In the genomic region with DNA sequence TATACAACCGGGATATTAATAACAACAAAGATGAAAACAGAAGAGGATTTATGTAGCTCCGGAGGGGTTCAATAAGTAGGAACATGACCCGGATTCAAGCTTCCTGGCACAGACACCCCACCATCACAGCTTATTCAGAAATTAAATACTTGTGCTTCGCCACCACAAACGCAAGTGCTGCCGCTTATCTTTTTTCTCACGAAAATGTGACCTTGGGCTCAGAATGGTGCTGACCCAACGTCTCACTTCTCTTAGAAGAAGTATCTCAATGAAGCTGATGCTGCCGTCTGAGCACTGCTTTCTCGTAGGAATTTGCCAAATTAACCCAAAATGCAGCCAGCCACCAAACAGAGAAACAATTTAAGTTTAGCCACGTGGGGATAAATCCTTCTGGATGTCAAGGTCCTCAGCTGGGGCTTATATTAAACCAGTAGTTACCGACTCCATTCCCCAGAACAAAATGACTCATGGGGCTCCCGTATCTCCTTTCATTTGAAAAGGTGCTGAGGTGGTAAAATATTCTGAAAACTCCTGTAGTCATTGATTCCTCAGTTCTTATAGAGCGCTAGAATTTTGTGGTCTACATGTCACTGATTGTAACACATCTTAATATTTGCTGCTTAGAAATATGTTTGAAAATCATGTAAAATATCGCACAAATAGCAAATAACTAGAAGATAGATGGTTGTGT, we compare ENCODE assay signal across 23 cellular contexts.
DNase-seq lines count a peak whose midpoint lies in the region; ATAC-seq and TF ChIP-seq lines count a peak whose summit lies in the region.
"Had no signal": no experiment of that assay in that cellular context is flagged by ENCODE, and none has a peak within 500 bp of the region (broad histone marks: within the 10 kb centered on the region; RNA-seq: fewer than 3 reads in every experiment).

No MANE protein-coding gene starts in this region.

- no peak overlapping the region for H4K91ac ChIP-seq in IMR-90 (ENCODE audit: insufficient read depth, low read depth, low read length)

- H3K4me1 ChIP-seq in IMR-90 (ENCODE audit: control insufficient read depth, insufficient read depth, low read length) = no peaks in the 10 kb centered on the region
- no peaks in the 10 kb centered on the region for H3K4me1 ChIP-seq in body of pancreas
- H3K4me1 ChIP-seq: BLaER1 had no signal

- peak overlapping the region; percentile 34 for H2AK9ac ChIP-seq in IMR-90 (replicated peaks; ENCODE audit: low read depth, low read length, poor library complexity)

- H3K27ac Mint-ChIP-seq in stimulated activated memory B cell treated with anti-CD40 and anti-IgM and Interleukin-4, amounts not matched to agents 10 μg/mL and 1 μg/mL and 100 μg/mL, for 72 hours = no peak overlapping the region
- H3K27ac Mint-ChIP-seq: CD14-positive monocyte; CD4-positive, alpha-beta memory T cell; CD4-positive, CD25-positive, alpha-beta regulatory T cell had no signal

- H2BK120ac ChIP-seq in IMR-90 (ENCODE audit: low read depth, low read length) = no peak overlapping the region

- no peak overlapping the region for H3K9ac ChIP-seq in IMR-90 (ENCODE audit: low read depth, low read length)
- H3K9ac ChIP-seq: BLaER1 had no signal

- H3K4me2 ChIP-seq in IMR-90 (ENCODE audit: low read depth, low read length) = no peak overlapping the region
- H3K4me2 ChIP-seq: BLaER1 had no signal

- H4K5ac ChIP-seq in IMR-90 (ENCODE audit: low read depth, low read length) = no peak overlapping the region

- no peak overlapping the region for H3K4me3 Mint-ChIP-seq in stimulated activated memory B cell treated with anti-CD40 and anti-IgM and Interleukin-4, amounts not matched to agents 10 μg/mL and 1 μg/mL and 100 μg/mL, for 72 hours
- H3K4me3 Mint-ChIP-seq: CD14-positive monocyte; CD4-positive, alpha-beta memory T cell; CD4-positive, CD25-positive, alpha-beta regulatory T cell; CD8-positive, alpha-beta memory T cell had no signal

- H3K18ac ChIP-seq in IMR-90 (ENCODE audit: low read depth, low read length) = no peak overlapping the region

- H2BK5ac ChIP-seq in IMR-90 (ENCODE audit: low read depth, low read length, poor library complexity, severe bottlenecking) = no peak overlapping the region

- no peak for ATAC-seq in IMR-90 (ENCODE audit: low read depth)
- ATAC-seq in body of pancreas = peak; percentile 70
- ATAC-seq in HG02885 (IDR thresholded peaks at IDR 0.05; ENCODE audit: poor library complexity, unreplicated experiment) = no peak
- ATAC-seq in stimulated activated memory B cell treated with anti-CD40 and anti-IgM and Interleukin-4, amounts not matched to agents 10 μg/mL and 1 μg/mL and 100 μg/mL, for 72 hours = no peak
- ATAC-seq: GM12878 had no signal

- no peak for TF ChIP-seq RAD21 in IMR-90 (IDR thresholded peaks at IDR 0.05; ENCODE audit: low read length)

- POLR2A ChIA-PET in IMR-90 (lab: Charles Lee; ENCODE audit: unreplicated experiment) = no interaction called here

- no peak overlapping the region for H2BK15ac ChIP-seq in IMR-90 (ENCODE audit: low read depth, low read length)

- CTCF ChIA-PET in IMR-90 (lab: Yijun Ruan, JAX) = no interaction called here

- no peaks in the 10 kb centered on the region for H3K9me1 ChIP-seq in IMR-90 (ENCODE audit: insufficient read depth, low read length)

- H3K36me3 Mint-ChIP-seq in stimulated activated memory B cell treated with anti-CD40 and anti-IgM and Interleukin-4, amounts not matched to agents 10 μg/mL and 1 μg/mL and 100 μg/mL, for 72 hours = peaks cover 6% of the 10 kb centered on the region
- H3K36me3 Mint-ChIP-seq: CD14-positive monocyte had no signal

- no peak overlapping the region for H2AK5ac ChIP-seq in IMR-90 (ENCODE audit: low read depth, low read length)

- intact Hi-C loops in IMR-90 (cut with micrococcal nuclease) (no loop called here), body of pancreas (cut with DNase I) (no loop called here)

- H3K27me3 Mint-ChIP-seq in stimulated activated memory B cell treated with anti-CD40 and anti-IgM and Interleukin-4, amounts not matched to agents 10 μg/mL and 1 μg/mL and 100 μg/mL, for 72 hours = no peaks in the 10 kb centered on the region
- H3K27me3 Mint-ChIP-seq: CD4-positive, alpha-beta memory T cell; CD4-positive, CD25-positive, alpha-beta regulatory T cell; CD8-positive, alpha-beta memory T cell had no signal

- no peak overlapping the region for H3K23ac ChIP-seq in IMR-90 (ENCODE audit: low read depth, low read length)

- H3K27ac ChIP-seq in IMR-90 (ENCODE audit: insufficient read depth, low read length) = no peak overlapping the region
- H3K27ac ChIP-seq in body of pancreas = peak overlapping the region in 1 of 4 donors; percentile 17
- H3K27ac ChIP-seq: BLaER1 had no signal

- no peak overlapping the region for H4K8ac ChIP-seq in IMR-90 (ENCODE audit: low read depth in 2 of 2, low read length in 2 of 2)

- whole genome bisulfite sequencing in IMR-90 (ENCODE audit: extremely low coverage in 2 of 2, insufficient read length in 1 of 2), 2 experiments = 71% methylated on average over 4 of the region's 15 CpGs; no CpG with 5 or more reads in 1 of the 2 experiments
- WGBS in body of pancreas, 2 donors = 52 to 54% methylated on average over 15 of the region's 15 CpGs

- H3K27me3 ChIP-seq in IMR-90 (ENCODE audit: control insufficient read depth, insufficient read depth, low read length) (no peaks in the 10 kb centered on the region), body of pancreas (no peaks in the 10 kb centered on the region)
- H3K27me3 ChIP-seq: BE2C, BLaER1 had no signal

- H3K4me3 ChIP-seq in IMR-90 (ENCODE audit: insufficient read depth, low read depth, low read length) (no peak overlapping the region), body of pancreas (no peak overlapping the region)
- H3K4me3 ChIP-seq: BLaER1, GM12878 had no signal

- no peaks in the 10 kb centered on the region for H3K36me3 ChIP-seq in IMR-90 (ENCODE audit: control insufficient read depth, insufficient read depth, low read length)
- H3K36me3 ChIP-seq in body of pancreas (replicated peaks in 1 of 2; ENCODE audit: insufficient read depth in 1 of 2, low read depth in 2 of 2) = no peaks in the 10 kb centered on the region
- H3K36me3 ChIP-seq: BE2C, BLaER1 had no signal

- no peak overlapping the region for H2AFZ ChIP-seq in IMR-90 (replicated peaks; ENCODE audit: low read length, poor library complexity)

- no peak overlapping the region for H3K56ac ChIP-seq in IMR-90 (ENCODE audit: extremely low read depth, insufficient read depth, low read length)

- no peak for TF ChIP-seq POLR2A in IMR-90 (IDR thresholded peaks at IDR 0.05; ENCODE audit: low read depth, low read length)
- no peak for TF ChIP-seq POLR2A in body of pancreas (IDR thresholded peaks at IDR 0.05)

- H3K4ac ChIP-seq in IMR-90 (ENCODE audit: low read depth, low read length) = no peak overlapping the region

- no peaks in the 10 kb centered on the region for H3K4me1 Mint-ChIP-seq in stimulated activated memory B cell treated with anti-CD40 and anti-IgM and Interleukin-4, amounts not matched to agents 10 μg/mL and 1 μg/mL and 100 μg/mL, for 72 hours
- H3K4me1 Mint-ChIP-seq: CD4-positive, alpha-beta memory T cell; CD8-positive, alpha-beta memory T cell had no signal

- no peaks in the 10 kb centered on the region for H3K9me3 Mint-ChIP-seq in stimulated activated memory B cell treated with anti-CD40 and anti-IgM and Interleukin-4, amounts not matched to agents 10 μg/mL and 1 μg/mL and 100 μg/mL, for 72 hours

- H3K9me3 ChIP-seq in IMR-90 (ENCODE audit: control insufficient read depth, insufficient read depth, low read length) (no peaks in the 10 kb centered on the region), body of pancreas (no peaks in the 10 kb centered on the region)
- H3K9me3 ChIP-seq: BE2C, BLaER1 had no signal

- dilution Hi-C loops in IMR-90 (cut with HindIII; ENCODE audit: low sequenced_read_pairs, unreplicated experiment) = no loop called here

- H2BK20ac ChIP-seq in IMR-90 (ENCODE audit: low read depth, low read length) = no peak overlapping the region

- H3K14ac ChIP-seq in IMR-90 (replicated peaks; ENCODE audit: low read depth, low read length) = no peak overlapping the region

- H4K20me1 ChIP-seq in IMR-90 (ENCODE audit: insufficient read depth, low read length) = no peaks in the 10 kb centered on the region
- H4K20me1 ChIP-seq: BLaER1 had no signal

- no TSS peak for BruUV-seq in IMR-90 (replicated peaks; lab: Mats Ljungman, UMichigan)

- TF ChIP-seq CTCF in IMR-90 (conservative IDR thresholded peaks at IDR 0.05; ENCODE audit: low read depth, low read length) (no peak), body of pancreas (IDR thresholded peaks at IDR 0.05) (no peak)

- DNase-seq in IMR-90 (no peak), body of pancreas (peak; percentile 26 to 64 (median 42)), NCI-H1048 (lab: John Stamatoyannopoulos, UW) (no peak)
- DNase-seq: 8988T; ACHN; BE2C; C1 segment of cervical spinal cord; CD4-positive, alpha-beta memory T cell; CD4-positive, CD25-positive, alpha-beta regulatory T cell; CD8-positive, alpha-beta memory T cell; COR-L47; DMS 273 treated with DMSO at 0.1 percent for 48 hours; DMS153; DMS53; DMS79; DND-41; EL; GDM1 had no signal

- H3K79me1 ChIP-seq in IMR-90 (ENCODE audit: low read depth in 1 of 2, low read length in 2 of 2) = peaks cover 0 to 1% of the 10 kb centered on the region in 2 experiments; a peak in 2 of 4 replicates

- in situ Hi-C loops in IMR-90 (cut with MboI; ENCODE audit: low sequenced_read_pairs) = no loop called here

TF ChIP-seq in IMR-90, 13 proteins besides CTCF, POLR2A, EP300 and RAD21:
- TF ChIP-seq CHD1 (IDR thresholded peaks at IDR 0.05; ENCODE audit: low read depth, low read length) (no peak), FOS (IDR thresholded peaks at IDR 0.05; ENCODE audit: low read depth, low read length) (no peak), MAFK (IDR thresholded peaks at IDR 0.05; ENCODE audit: low read depth, low read length) (peak; percentile 34), MXI1 (IDR thresholded peaks at IDR 0.05; ENCODE audit: borderline replicate concordance, low read depth, low read length) (no peak), CEBPB (IDR thresholded peaks at IDR 0.05; ENCODE audit: low read depth, low read length) (no peak), SMC3 (IDR thresholded peaks at IDR 0.05; ENCODE audit: low read depth, low read length) (no peak), BHLHE40 (IDR thresholded peaks at IDR 0.05; ENCODE audit: low read depth, low read length) (no peak)
- TF ChIP-seq, protein P1, sequence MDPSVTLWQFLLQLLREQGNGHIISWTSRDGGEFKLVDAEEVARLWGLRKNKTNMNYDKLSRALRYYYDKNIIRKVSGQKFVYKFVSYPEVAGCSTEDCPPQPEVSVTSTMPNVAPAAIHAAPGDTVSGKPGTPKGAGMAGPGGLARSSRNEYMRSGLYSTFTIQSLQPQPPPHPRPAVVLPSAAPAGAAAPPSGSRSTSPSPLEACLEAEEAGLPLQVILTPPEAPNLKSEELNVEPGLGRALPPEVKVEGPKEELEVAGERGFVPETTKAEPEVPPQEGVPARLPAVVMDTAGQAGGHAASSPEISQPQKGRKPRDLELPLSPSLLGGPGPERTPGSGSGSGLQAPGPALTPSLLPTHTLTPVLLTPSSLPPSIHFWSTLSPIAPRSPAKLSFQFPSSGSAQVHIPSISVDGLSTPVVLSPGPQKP (IDR thresholded peaks at IDR 0.05; ENCODE audit: borderline replicate concordance, low read depth, low read length) = no peak

Comparison
In these comparisons a context has a peak if more than half of its experiments do, and no peak if none do; other contexts are left out.
1. DNase-seq: peak in body of pancreas (4 of 4); none in IMR-90 (single experiment) and NCI-H1048 (single experiment).